1 cellular context compared by ENCODE assay signal in the genomic region with DNA sequence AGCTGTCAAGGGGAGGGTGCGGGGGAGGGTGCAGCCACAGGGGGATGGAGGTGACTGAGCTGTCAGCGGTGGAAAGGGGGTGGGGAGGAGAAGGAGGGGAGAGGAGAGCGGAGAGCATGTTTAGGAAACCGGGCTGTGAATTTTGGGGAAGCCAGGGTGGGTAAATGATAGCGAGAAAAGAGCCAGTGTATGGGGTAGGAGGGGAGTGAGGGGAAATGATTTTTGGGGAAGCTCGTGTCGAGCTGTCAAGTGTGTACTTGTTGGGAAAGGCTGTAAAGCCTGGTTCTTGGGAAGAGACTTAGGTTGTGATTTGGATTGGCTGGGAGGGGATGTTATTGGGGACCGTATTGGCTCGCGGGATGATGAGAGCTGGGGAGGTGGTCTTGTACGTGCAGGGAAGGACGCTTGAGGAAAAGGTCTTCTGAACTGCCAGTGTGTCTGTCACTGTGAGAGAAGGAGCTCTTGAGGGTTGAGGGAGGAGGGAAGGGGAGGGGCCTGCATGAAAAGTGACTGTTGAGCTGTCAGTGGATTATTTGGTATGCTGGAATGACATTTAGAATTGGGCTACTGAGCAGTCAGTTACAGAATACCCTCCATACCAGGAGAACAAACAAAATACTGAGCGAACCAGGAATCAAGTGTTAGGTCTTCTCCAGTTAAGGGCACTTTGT.
TF ChIP-seq lines count a peak whose summit lies in the region.

No MANE protein-coding gene starts in this region.

TF ChIP-seq in HEK293, 187 proteins besides CTCF, POLR2A, EP300 and RAD21 (continued from another document):
- TF ChIP-seq, protein P1, sequence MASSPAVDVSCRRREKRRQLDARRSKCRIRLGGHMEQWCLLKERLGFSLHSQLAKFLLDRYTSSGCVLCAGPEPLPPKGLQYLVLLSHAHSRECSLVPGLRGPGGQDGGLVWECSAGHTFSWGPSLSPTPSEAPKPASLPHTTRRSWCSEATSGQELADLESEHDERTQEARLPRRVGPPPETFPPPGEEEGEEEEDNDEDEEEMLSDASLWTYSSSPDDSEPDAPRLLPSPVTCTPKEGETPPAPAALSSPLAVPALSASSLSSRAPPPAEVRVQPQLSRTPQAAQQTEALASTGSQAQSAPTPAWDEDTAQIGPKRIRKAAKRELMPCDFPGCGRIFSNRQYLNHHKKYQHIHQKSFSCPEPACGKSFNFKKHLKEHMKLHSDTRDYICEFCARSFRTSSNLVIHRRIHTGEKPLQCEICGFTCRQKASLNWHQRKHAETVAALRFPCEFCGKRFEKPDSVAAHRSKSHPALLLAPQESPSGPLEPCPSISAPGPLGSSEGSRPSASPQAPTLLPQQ (tag by site-specific recombination; IDR thresholded peaks at IDR 0.05): no peak
- TF ChIP-seq ZSCAN23 (tag by site-specific recombination; IDR thresholded peaks at IDR 0.05) (0 out of 2 replicates have a peak, but pooled peaks have one; percentile 29), ZNF658 (tag by site-specific recombination; IDR thresholded peaks at IDR 0.05) (no peak), WT1 (tag by site-specific recombination; IDR thresholded peaks at IDR 0.05) (0 out of 2 replicates have a peak, but pooled peaks have one; percentile 16), ZNF146 (tag by site-specific recombination; IDR thresholded peaks at IDR 0.05) (peak; percentile 29; the same call in 1 of the 2 replicates), ZNF501 (tag by site-specific recombination; IDR thresholded peaks at IDR 0.05) (0 out of 2 replicates have a peak, but pooled peaks have one; percentile 3), ZBTB8A (tag by site-specific recombination; IDR thresholded peaks at IDR 0.05) (0 out of 2 replicates have a peak, but pooled peaks have one; percentile 27), ZNF600 (tag by site-specific recombination; IDR thresholded peaks at IDR 0.05) (peak; percentile 68; the same call in 1 of the 2 replicates), SP2 (tag by site-specific recombination; IDR thresholded peaks at IDR 0.05) (peak; percentile 83), EGR2 (tag by site-specific recombination; IDR thresholded peaks at IDR 0.05; ENCODE audit: low read depth) (no peak), KLF9 (tag by site-specific recombination; IDR thresholded peaks at IDR 0.05; ENCODE audit: low read depth) (peak; percentile 11; the same call in 1 of the 2 replicates), ZNF335 (tag by site-specific recombination; conservative IDR thresholded peaks at IDR 0.05) (peak; percentile 48), ZBTB17 (tag by site-specific recombination; IDR thresholded peaks at IDR 0.05) (0 out of 2 replicates have a peak, but pooled peaks have one; percentile 47), TRIM28 (IDR thresholded peaks at IDR 0.05; ENCODE audit: borderline replicate concordance, low read length) (0 out of 2 replicates have a peak, but pooled peaks have one; percentile 24), ZNF366 (tag by site-specific recombination; conservative IDR thresholded peaks at IDR 0.05) (peak; percentile 8; the same call in 1 of the 2 replicates)
- TF ChIP-seq, protein P2, sequence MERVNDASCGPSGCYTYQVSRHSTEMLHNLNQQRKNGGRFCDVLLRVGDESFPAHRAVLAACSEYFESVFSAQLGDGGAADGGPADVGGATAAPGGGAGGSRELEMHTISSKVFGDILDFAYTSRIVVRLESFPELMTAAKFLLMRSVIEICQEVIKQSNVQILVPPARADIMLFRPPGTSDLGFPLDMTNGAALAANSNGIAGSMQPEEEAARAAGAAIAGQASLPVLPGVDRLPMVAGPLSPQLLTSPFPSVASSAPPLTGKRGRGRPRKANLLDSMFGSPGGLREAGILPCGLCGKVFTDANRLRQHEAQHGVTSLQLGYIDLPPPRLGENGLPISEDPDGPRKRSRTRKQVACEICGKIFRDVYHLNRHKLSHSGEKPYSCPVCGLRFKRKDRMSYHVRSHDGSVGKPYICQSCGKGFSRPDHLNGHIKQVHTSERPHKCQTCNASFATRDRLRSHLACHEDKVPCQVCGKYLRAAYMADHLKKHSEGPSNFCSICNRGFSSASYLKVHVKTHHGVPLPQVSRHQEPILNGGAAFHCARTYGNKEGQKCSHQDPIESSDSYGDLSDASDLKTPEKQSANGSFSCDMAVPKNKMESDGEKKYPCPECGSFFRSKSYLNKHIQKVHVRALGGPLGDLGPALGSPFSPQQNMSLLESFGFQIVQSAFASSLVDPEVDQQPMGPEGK (tag by site-specific recombination; IDR thresholded peaks at IDR 0.05): peak; percentile 43; the same call in 1 of the 2 replicates
- TF ChIP-seq, protein P3, sequence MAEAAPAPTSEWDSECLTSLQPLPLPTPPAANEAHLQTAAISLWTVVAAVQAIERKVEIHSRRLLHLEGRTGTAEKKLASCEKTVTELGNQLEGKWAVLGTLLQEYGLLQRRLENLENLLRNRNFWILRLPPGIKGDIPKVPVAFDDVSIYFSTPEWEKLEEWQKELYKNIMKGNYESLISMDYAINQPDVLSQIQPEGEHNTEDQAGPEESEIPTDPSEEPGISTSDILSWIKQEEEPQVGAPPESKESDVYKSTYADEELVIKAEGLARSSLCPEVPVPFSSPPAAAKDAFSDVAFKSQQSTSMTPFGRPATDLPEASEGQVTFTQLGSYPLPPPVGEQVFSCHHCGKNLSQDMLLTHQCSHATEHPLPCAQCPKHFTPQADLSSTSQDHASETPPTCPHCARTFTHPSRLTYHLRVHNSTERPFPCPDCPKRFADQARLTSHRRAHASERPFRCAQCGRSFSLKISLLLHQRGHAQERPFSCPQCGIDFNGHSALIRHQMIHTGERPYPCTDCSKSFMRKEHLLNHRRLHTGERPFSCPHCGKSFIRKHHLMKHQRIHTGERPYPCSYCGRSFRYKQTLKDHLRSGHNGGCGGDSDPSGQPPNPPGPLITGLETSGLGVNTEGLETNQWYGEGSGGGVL (tag by site-specific recombination; IDR thresholded peaks at IDR 0.05): peak; percentile 88
- TF ChIP-seq, protein P4, sequence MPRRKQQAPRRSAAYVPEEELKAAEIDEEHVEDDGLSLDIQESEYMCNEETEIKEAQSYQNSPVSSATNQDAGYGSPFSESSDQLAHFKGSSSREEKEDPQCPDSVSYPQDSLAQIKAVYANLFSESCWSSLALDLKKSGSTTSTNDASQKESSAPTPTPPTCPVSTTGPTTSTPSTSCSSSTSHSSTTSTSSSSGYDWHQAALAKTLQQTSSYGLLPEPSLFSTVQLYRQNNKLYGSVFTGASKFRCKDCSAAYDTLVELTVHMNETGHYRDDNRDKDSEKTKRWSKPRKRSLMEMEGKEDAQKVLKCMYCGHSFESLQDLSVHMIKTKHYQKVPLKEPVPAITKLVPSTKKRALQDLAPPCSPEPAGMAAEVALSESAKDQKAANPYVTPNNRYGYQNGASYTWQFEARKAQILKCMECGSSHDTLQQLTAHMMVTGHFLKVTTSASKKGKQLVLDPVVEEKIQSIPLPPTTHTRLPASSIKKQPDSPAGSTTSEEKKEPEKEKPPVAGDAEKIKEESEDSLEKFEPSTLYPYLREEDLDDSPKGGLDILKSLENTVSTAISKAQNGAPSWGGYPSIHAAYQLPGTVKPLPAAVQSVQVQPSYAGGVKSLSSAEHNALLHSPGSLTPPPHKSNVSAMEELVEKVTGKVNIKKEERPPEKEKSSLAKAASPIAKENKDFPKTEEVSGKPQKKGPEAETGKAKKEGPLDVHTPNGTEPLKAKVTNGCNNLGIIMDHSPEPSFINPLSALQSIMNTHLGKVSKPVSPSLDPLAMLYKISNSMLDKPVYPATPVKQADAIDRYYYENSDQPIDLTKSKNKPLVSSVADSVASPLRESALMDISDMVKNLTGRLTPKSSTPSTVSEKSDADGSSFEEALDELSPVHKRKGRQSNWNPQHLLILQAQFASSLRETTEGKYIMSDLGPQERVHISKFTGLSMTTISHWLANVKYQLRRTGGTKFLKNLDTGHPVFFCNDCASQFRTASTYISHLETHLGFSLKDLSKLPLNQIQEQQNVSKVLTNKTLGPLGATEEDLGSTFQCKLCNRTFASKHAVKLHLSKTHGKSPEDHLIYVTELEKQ (tag by site-specific recombination; IDR thresholded peaks at IDR 0.05; ENCODE audit: borderline replicate concordance): 0 out of 2 replicates have a peak, but pooled peaks have one; percentile 18
